8 cellular contexts compared by ENCODE assay signal in genomic region chr5:42908509-42909488, GRCh38.
DNase-seq lines count a peak whose midpoint lies in the region; ATAC-seq and TF ChIP-seq lines count a peak whose summit lies in the region.

No MANE protein-coding gene starts in this region.

- peaks cover 7% of the 10 kb centered on the region for H3K36me3 Mint-ChIP-seq in activated T-helper 17 cell treated with anti-CD3 and anti-CD28 coated beads, Interleukin-2, amount 50 U/mL, for 72 hours (ENCODE audit: low read depth)
- H3K36me3 Mint-ChIP-seq in natural killer cell treated with Interleukin-12 subunit alpha and Interleukin-12 subunit beta and Interleukin-15 and Interleukin-18, amount 100 ng/mL, for 72 hours = no peaks in the 10 kb centered on the region

- H3K9me3 Mint-ChIP-seq in activated T-helper 17 cell treated with anti-CD3 and anti-CD28 coated beads, Interleukin-2, amount 50 U/mL, for 72 hours = no peaks in the 10 kb centered on the region
- no peaks in the 10 kb centered on the region for H3K9me3 Mint-ChIP-seq in natural killer cell treated with Interleukin-12 subunit alpha and Interleukin-12 subunit beta and Interleukin-15 and Interleukin-18, amount 100 ng/mL, for 72 hours

- peak; percentile 94 for ATAC-seq in activated T-helper 17 cell treated with anti-CD3 and anti-CD28 coated beads, Interleukin-2, amount 50 U/mL, for 72 hours (replicated peaks)
- ATAC-seq in natural killer cell treated with Interleukin-12 subunit alpha and Interleukin-12 subunit beta and Interleukin-15 and Interleukin-18, amount 100 ng/mL, for 72 hours = peak; percentile 87 to 95

- H3K27ac Mint-ChIP-seq in activated T-helper 17 cell treated with anti-CD3 and anti-CD28 coated beads, Interleukin-2, amount 50 U/mL, for 72 hours = peak overlapping the region; percentile 89
- H3K27ac Mint-ChIP-seq in natural killer cell treated with Interleukin-12 subunit alpha and Interleukin-12 subunit beta and Interleukin-15 and Interleukin-18, amount 100 ng/mL, for 72 hours = peak overlapping the region; percentile 78 to 91

- H3K27me3 Mint-ChIP-seq in activated T-helper 17 cell treated with anti-CD3 and anti-CD28 coated beads, Interleukin-2, amount 50 U/mL, for 72 hours = peaks cover 14% of the 10 kb centered on the region
- H3K27me3 Mint-ChIP-seq in natural killer cell treated with Interleukin-12 subunit alpha and Interleukin-12 subunit beta and Interleukin-15 and Interleukin-18, amount 100 ng/mL, for 72 hours = peaks cover 0 to 13% of the 10 kb centered on the region in 2 donors

- peaks cover 10% of the 10 kb centered on the region for H3K4me1 Mint-ChIP-seq in activated T-helper 17 cell treated with anti-CD3 and anti-CD28 coated beads, Interleukin-2, amount 50 U/mL, for 72 hours
- peaks cover 11 to 12% of the 10 kb centered on the region in 2 donors for H3K4me1 Mint-ChIP-seq in natural killer cell treated with Interleukin-12 subunit alpha and Interleukin-12 subunit beta and Interleukin-15 and Interleukin-18, amount 100 ng/mL, for 72 hours (ENCODE audit: low read depth in 2 of 2)

- H3K4me3 Mint-ChIP-seq in activated T-helper 17 cell treated with anti-CD3 and anti-CD28 coated beads, Interleukin-2, amount 50 U/mL, for 72 hours = peak overlapping the region; percentile 90
- peak overlapping the region; percentile 96 for H3K4me3 Mint-ChIP-seq in natural killer cell treated with Interleukin-12 subunit alpha and Interleukin-12 subunit beta and Interleukin-15 and Interleukin-18, amount 100 ng/mL, for 72 hours

- peak; percentile 88 for TF ChIP-seq CTCF in fibroblast of the aortic adventitia (IDR thresholded peaks at IDR 0.05; ENCODE audit: insufficient read depth, low read length)

- peak overlapping the region; percentile 66 for H3K4me3 ChIP-seq in fibroblast of the aortic adventitia (ENCODE audit: low read depth, low read length)

- DNase-seq in Daoy (ENCODE audit: low read depth) (peak; percentile 89), GOT3 (lab: John Stamatoyannopoulos, UW) (peak; percentile 45), Kasumi-1 (lab: John Stamatoyannopoulos, UW) (peak; percentile 83 to 91), RKO (ENCODE audit: low spot score) (peak; percentile 92), fibroblast of the aortic adventitia (ENCODE audit: low read depth) (peak; percentile 93)
- peak; percentile 88 for DNase-seq in natural killer cell treated with Interleukin-12 subunit alpha and Interleukin-12 subunit beta and Interleukin-15 and Interleukin-18, amount 100 ng/mL, for 72 hours (ENCODE audit: low spot score)
- peak; percentile 76 to 91 (median 88) for DNase-seq in stimulated activated naive CD4-positive, alpha-beta T cell (lab: John Stamatoyannopoulos, UW)

Comparison
In these comparisons a context has a peak if more than half of its experiments do, and no peak if none do; other contexts are left out.
1. Peak in every context shown above with its lines: DNase-seq, ATAC-seq and H3K4me3 ChIP-seq.